Comparison of ENCODE assay signal across 13 cellular contexts in the genomic region with DNA sequence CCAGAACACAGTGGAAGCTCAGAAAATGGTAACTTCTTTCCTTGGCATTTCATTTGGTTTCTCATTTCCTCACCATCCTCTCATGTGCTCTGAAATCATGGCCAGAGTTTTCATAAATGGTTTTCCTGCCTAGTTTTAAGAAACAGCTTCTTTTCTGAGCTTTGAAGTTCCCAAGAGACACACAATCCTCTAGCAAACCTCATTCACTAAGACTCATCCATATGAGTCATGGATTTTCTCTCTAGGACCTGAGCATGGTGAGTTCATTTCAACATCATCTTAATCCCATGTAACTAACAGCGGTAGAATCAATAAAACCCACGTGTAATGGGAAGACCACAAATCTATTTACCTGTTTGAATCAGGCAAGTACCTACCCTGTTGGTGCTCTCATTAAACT.
DNase-seq lines count a peak whose midpoint lies in the region; ATAC-seq and TF ChIP-seq lines count a peak whose summit lies in the region.
"Had no signal": no experiment of that assay in that cellular context is flagged by ENCODE, and none has a peak within 500 bp of the region (broad histone marks: within the 10 kb centered on the region; RNA-seq: fewer than 3 reads in every experiment).

No MANE protein-coding gene starts in this region.

- TF ChIP-seq CTCF in HFF-Myc (IDR thresholded peaks at IDR 0.05; ENCODE audit: low read depth, low read length, missing control alignments) (no peak), foreskin keratinocyte (conservative IDR thresholded peaks at IDR 0.05) (no peak), psoas muscle (IDR thresholded peaks at IDR 0.05) (no peak)

- H3K27ac ChIP-seq in foreskin keratinocyte (no peak overlapping the region), psoas muscle (no peak overlapping the region)
- H3K27ac ChIP-seq: esophagus muscularis mucosa, pancreas had no signal

- H3K9me3 ChIP-seq in adipocyte (ENCODE audit: control insufficient read depth, low read length): no peaks in the 10 kb centered on the region
- H3K9me3 ChIP-seq in psoas muscle: no peaks in the 10 kb centered on the region
- H3K9me3 ChIP-seq: esophagus muscularis mucosa, pancreas had no signal

- 72 to 87% (median 82%) methylated on average over 2 of the region's 2 CpGs for WGBS in psoas muscle, 3 donors

- H3K4me1 ChIP-seq in adipocyte (ENCODE audit: control insufficient read depth, insufficient read depth, low read length) (peaks cover 4% of the 10 kb centered on the region), foreskin keratinocyte (no peaks in the 10 kb centered on the region), psoas muscle (no peaks in the 10 kb centered on the region)
- H3K4me1 ChIP-seq: esophagus muscularis mucosa had no signal

- intact Hi-C loops in psoas muscle (cut with DNase I): no loop called here

- H3K4me3 ChIP-seq in HFF-Myc (replicated peaks; ENCODE audit: low read depth, low read length) (no peak overlapping the region), adipocyte (ENCODE audit: low read length) (no peak overlapping the region), psoas muscle (no peak overlapping the region)
- H3K4me3 ChIP-seq: esophagus muscularis mucosa, pancreas had no signal

- no peaks in the 10 kb centered on the region for H3K36me3 ChIP-seq in adipocyte (ENCODE audit: control insufficient read depth, insufficient read depth, low read length, severe bottlenecking)
- no peaks in the 10 kb centered on the region for H3K36me3 ChIP-seq in psoas muscle (ENCODE audit: insufficient read depth in 1 of 2, low read depth in 1 of 2)
- H3K36me3 ChIP-seq: esophagus muscularis mucosa, pancreas had no signal

- DNase-seq in A172 (ENCODE audit: low spot score): peak; percentile 75
- DNase-seq in HFF-Myc (ENCODE audit: extremely low read depth, low read depth): peak; percentile 37
- DNase-seq in adipocyte (ENCODE audit: low read depth): peak; percentile 74
- DNase-seq in foreskin keratinocyte: peak in 1 of 2 donors; percentile 37
- no peak for DNase-seq in activated CD4-positive, CD25-positive, alpha-beta regulatory T cell (lab: John Stamatoyannopoulos, UW)
- no peak for DNase-seq in DMS 273 (lab: John Stamatoyannopoulos, UW; ENCODE audit: unreplicated experiment)
- no peak for DNase-seq in SIG-M5 (lab: John Stamatoyannopoulos, UW)
- no peak for DNase-seq in psoas muscle
- DNase-seq: dermis blood vessel endothelial cell, KG1, NCI-H526 treated with DMSO at 0.1 percent for 48 hours, pancreas had no signal

- no peaks in the 10 kb centered on the region for H3K27me3 ChIP-seq in adipocyte (replicated peaks; ENCODE audit: control insufficient read depth, insufficient read depth, low read length)
- H3K27me3 ChIP-seq in foreskin keratinocyte: no peaks in the 10 kb centered on the region
- H3K27me3 ChIP-seq in psoas muscle (ENCODE audit: insufficient read depth in 3 of 3, low read length in 2 of 3): no peaks in the 10 kb centered on the region
- H3K27me3 ChIP-seq: esophagus muscularis mucosa, pancreas had no signal

- no peak overlapping the region for H3K9ac ChIP-seq in adipocyte (ENCODE audit: low read length)

- ATAC-seq in foreskin keratinocyte (peak; percentile 40), psoas muscle (no peak)
- ATAC-seq: pancreas had no signal

Comparison
In these comparisons a context has a peak if more than half of its experiments do, and no peak if none do; other contexts are left out.
1. DNase-seq: peak in A172 (single experiment), HFF-Myc (single experiment) and adipocyte (single experiment); none in activated CD4-positive, CD25-positive, alpha-beta regulatory T cell (0 of 4), DMS 273 (single experiment), SIG-M5 (single experiment) and psoas muscle (0 of 2).